Comparison of ENCODE assay signal across 8 cellular contexts in the genomic region with DNA sequence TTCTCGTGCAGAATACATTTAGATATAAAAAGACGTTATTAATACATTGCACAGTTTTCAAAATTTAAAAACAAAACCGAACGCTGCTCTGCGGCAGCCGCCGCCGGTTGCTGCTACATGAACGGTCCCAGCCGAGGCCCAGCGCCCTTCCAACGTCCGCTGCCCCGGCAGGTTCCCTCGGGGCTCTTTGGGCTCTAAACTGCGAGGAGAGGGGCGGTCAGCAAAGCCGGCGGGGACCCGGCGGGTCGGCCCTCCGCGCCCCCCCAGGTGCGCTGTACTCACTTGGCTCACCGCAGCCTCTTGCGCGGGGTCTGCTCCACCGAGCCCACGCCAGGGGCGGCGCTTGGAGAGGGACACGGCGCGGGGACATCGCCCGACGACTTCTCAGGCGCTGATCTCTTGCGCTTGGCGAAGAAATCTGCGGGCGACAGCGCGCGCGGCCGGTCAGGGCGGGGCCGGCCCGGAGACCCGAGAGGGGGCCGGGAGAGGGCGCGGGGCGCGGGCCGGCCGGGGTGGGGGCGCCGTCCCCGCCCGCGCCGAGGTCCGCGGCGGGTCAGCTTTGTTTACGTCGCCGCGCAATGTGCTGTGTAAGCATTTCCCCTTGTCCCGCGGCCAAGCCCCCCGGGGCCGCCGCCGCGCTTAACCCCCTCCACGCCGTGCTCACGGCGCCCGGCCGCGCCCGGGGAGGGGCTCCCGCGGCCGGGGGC. TPM values are rescaled to one million over a fixed set of nuclear protein-coding genes. Genes with fewer than 3 reads are reported as not detected.
DNase-seq lines count a peak whose midpoint lies in the region; TF ChIP-seq lines count a peak whose summit lies in the region.

No MANE protein-coding gene starts in this region.

- no peaks in the 10 kb centered on the region for H3K36me3 ChIP-seq in ES-I3 (ENCODE audit: insufficient read depth, low read length)
- H3K36me3 ChIP-seq in WERI-Rb-1, result peaks cover 5% of the 10 kb centered on the region
- peaks cover 6% of the 10 kb centered on the region for H3K36me3 ChIP-seq in left ventricle myocardium inferior
- H3K36me3 ChIP-seq in BE2C, result no peaks in the 10 kb centered on the region

- intact Hi-C loops in left ventricle myocardium inferior (cut with micrococcal nuclease), result loop anchor here (10.0 kb wide), 1 partner anchor 459 kb away; no protein-coding TSS in a partner anchor

- peak; percentile 47 for DNase-seq in WERI-Rb-1
- peak; percentile 62 for DNase-seq in left ventricle myocardium inferior
- peak; percentile 86 for DNase-seq in retina
- no peak for DNase-seq in stimulated activated CD4-positive, alpha-beta T cell treated with anti-CD3 and anti-CD28 coated beads, Interleukin-1b, Interleukin-23, amount 100 ng/mL, for 48 hours
- DNase-seq in COLO829 (ENCODE audit: low spot score), result no peak
- DNase-seq in GM19240 (ENCODE audit: insufficient read length, low spot score), result no peak
- DNase-seq in BE2C, result no peak

- peak overlapping the region; percentile 58 for H3K4me3 ChIP-seq in WERI-Rb-1 (ENCODE audit: low read depth, low read length)
- H3K4me3 ChIP-seq in left ventricle myocardium inferior, result peak overlapping the region; percentile 92
- H3K4me3 ChIP-seq in BE2C (ENCODE audit: low read depth, low read length), result no peak overlapping the region

- H3K27ac ChIP-seq in WERI-Rb-1 (peak overlapping the region; percentile 67; the same call in 1 of the 2 replicates), left ventricle myocardium inferior (replicated peaks) (peak overlapping the region; percentile 91)

- H3K4me1 ChIP-seq in ES-I3 (ENCODE audit: insufficient read depth, low read length), result peaks cover 5% of the 10 kb centered on the region; the same call in 1 of the 2 replicates
- peaks cover 58% of the 10 kb centered on the region for H3K4me1 ChIP-seq in left ventricle myocardium inferior
- H3K4me1 ChIP-seq in BE2C, result no peaks in the 10 kb centered on the region

- H3K27me3 ChIP-seq in WERI-Rb-1 (ENCODE audit: insufficient read depth, low read depth, severe bottlenecking) (no peaks in the 10 kb centered on the region), left ventricle myocardium inferior (ENCODE audit: low read depth) (no peaks in the 10 kb centered on the region), BE2C (peaks cover 16% of the 10 kb centered on the region)

- peak overlapping the region; percentile 68; the same call in 1 of the 2 replicates for H3K9ac ChIP-seq in ES-I3 (ENCODE audit: low read depth, low read length)

- H3K9me3 ChIP-seq in ES-I3 (ENCODE audit: control insufficient read depth, insufficient read depth, low read length), result no peaks in the 10 kb centered on the region
- H3K9me3 ChIP-seq in WERI-Rb-1 (ENCODE audit: severe bottlenecking), result no peaks in the 10 kb centered on the region
- peaks cover 5% of the 10 kb centered on the region for H3K9me3 ChIP-seq in left ventricle myocardium inferior (replicated peaks)
- peaks cover 5% of the 10 kb centered on the region; the same call in 1 of the 2 replicates for H3K9me3 ChIP-seq in BE2C

- TF ChIP-seq CTCF in WERI-Rb-1 (IDR thresholded peaks at IDR 0.05; ENCODE audit: low read depth, low read length) (no peak), left ventricle myocardium inferior (IDR thresholded peaks at IDR 0.05; ENCODE audit: borderline replicate concordance) (no peak), BE2C (IDR thresholded peaks at IDR 0.05; ENCODE audit: low read depth, low read length) (no peak)

RNA-seq across cellular contexts. Expression of a gene that starts 1.7 kb away (rescaled TPM):
- total RNA-seq in left ventricle myocardium inferior, result 33.0 TPM
- 3.6 TPM for polyA plus RNA-seq in BE2C (2012; ENCODE audit: insufficient read depth, insufficient read length, low read depth)

RNA-seq across cellular contexts. Expression of a gene that starts 45.4 kb away (rescaled TPM):
- not detected for total RNA-seq in left ventricle myocardium inferior
- not detected for polyA plus RNA-seq in BE2C (2012; ENCODE audit: insufficient read depth, insufficient read length, low read depth)

Comparison
In these comparisons a context has a peak if more than half of its experiments do, and no peak if none do; other contexts are left out.
1. DNase-seq: peak in WERI-Rb-1 (single experiment), left ventricle myocardium inferior (single experiment) and retina (single experiment); none in stimulated activated CD4-positive, alpha-beta T cell treated with anti-CD3 and anti-CD28 coated beads, Interleukin-1b, Interleukin-23, amount 100 ng/mL, for 48 hours (single experiment), COLO829 (single experiment), GM19240 (single experiment) and BE2C (single experiment).